ENCODE assay signal across 9 cellular contexts in the genomic region with DNA sequence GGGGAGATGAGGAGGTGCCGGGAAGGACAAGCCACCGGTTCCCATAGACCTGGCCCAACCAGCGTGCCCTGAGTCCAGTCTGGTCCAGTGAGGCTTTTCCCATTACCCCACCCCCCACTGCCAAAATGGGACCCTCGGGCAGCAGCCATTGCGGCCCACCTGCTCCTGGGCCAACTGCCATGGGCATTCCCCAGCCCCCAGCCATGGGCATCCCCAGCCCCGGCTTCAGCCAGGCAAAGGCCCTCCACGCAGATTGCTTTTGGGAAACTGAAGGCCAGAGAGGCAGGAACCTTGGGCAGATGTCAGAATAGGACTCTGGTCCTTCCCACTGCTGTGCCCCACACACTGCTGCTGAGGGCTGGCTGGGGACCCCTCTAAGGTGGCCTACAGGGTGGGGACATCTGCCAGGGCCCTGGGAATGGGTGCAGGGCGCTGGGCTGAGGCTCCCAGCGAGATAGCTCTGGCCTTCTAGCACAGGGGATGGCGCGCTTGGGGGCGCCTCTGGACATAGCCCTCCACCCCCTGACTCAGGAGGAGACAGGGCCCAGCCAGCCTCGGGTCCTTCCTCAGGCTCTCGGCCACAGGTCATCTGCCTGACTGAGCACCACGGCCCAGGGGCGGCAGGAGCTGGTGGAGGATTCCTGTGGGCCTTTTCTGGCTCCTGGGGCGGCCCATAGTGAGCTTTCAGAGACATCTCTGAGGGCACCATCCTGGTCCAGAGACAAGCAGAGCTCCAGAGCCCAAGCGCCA. TPM values are rescaled to one million over a fixed set of nuclear protein-coding genes. Genes with fewer than 3 reads are reported as not detected.
DNase-seq lines count a peak whose midpoint lies in the region; ATAC-seq, FAIRE-seq and TF ChIP-seq lines count a peak whose summit lies in the region.
"Had no signal": no experiment of that assay in that cellular context is flagged by ENCODE, and none has a peak within 500 bp of the region (broad histone marks: within the 10 kb centered on the region; RNA-seq: fewer than 3 reads in every experiment).

No MANE protein-coding gene starts in this region.

- no peak overlapping the region for H4K91ac ChIP-seq in H9 (ENCODE audit: insufficient read length, low read depth, low read length)

- no peak overlapping the region for H2AFZ ChIP-seq in H9 (ENCODE audit: low read length)

- peaks cover 3 to 5% of the 10 kb centered on the region in 2 experiments; a peak in 3 of 4 replicates for H3K4me1 Mint-ChIP-seq in H9
- H3K4me1 Mint-ChIP-seq in activated T-cell treated with anti-CD3 and anti-CD28 coated beads, Interleukin-2, amount 50 U/mL, for 72 hours (ENCODE audit: low read depth) = peaks cover 57% of the 10 kb centered on the region

- H3K79me2 ChIP-seq in H9 (ENCODE audit: insufficient read depth, low read length) = peaks cover 3% of the 10 kb centered on the region; the same call in 1 of the 2 replicates

- H3K23ac ChIP-seq in H9 (ENCODE audit: insufficient read length, low read depth, low read length) = no peak overlapping the region

- H2AK5ac ChIP-seq in H9 (ENCODE audit: insufficient read length, low read length) = no peak overlapping the region

- H3K4me3 ChIP-seq in kidney (ENCODE audit: low read length in 2 of 2) = no peak overlapping the region

- H3K56ac ChIP-seq in H9 (ENCODE audit: insufficient read length, low read depth, low read length) = no peak overlapping the region

- H3K9me3 Mint-ChIP-seq in H9 = no peaks in the 10 kb centered on the region
- no peaks in the 10 kb centered on the region for H3K9me3 Mint-ChIP-seq in activated T-cell treated with anti-CD3 and anti-CD28 coated beads, Interleukin-2, amount 50 U/mL, for 72 hours

- peak; percentile 31 for DNase-seq in H9
- DNase-seq in activated T-cell treated with anti-CD3 and anti-CD28 coated beads, Interleukin-2, amount 50 U/mL, for 72 hours = no peak
- peak; percentile 79 for DNase-seq in kidney
- peak; percentile 40 for DNase-seq in stimulated activated CD8-positive, alpha-beta memory T cell treated with anti-CD3 and anti-CD28 coated beads, Interleukin-4, amount 100 ng/mL, for 48 hours
- no peak for DNase-seq in NCI-H774 (lab: John Stamatoyannopoulos, UW)
- DNase-seq in NCI-H345 treated with DMSO at 0.1 percent for 48 hours (lab: John Stamatoyannopoulos, UW; ENCODE audit: unreplicated experiment) = no peak
- DNase-seq in kidney tubule cell (ENCODE audit: low spot score) = no peak

- TF ChIP-seq CTCF in H9 (conservative IDR thresholded peaks at IDR 0.05) (no peak), kidney (IDR thresholded peaks at IDR 0.05; ENCODE audit: borderline replicate concordance, extremely low read depth, insufficient read depth) (no peak)

- no peak overlapping the region for H2BK120ac ChIP-seq in H9 (ENCODE audit: low read depth, low read length, poor library complexity, severe bottlenecking)

- no peak overlapping the region for H3T11ph ChIP-seq in H9 (ENCODE audit: low read length)

- peaks cover 6% of the 10 kb centered on the region for H3K79me1 ChIP-seq in H9 (ENCODE audit: insufficient read depth, low read depth, low read length, poor library complexity, severe bottlenecking)

- intact Hi-C loops in kidney (cut with DNase I) = no loop called here

- H3K9me3 ChIP-seq in H9 (ENCODE audit: control insufficient read depth, low read depth, low read length) (no peaks in the 10 kb centered on the region), kidney (ENCODE audit: control insufficient read depth in 1 of 2, low read length in 2 of 2) (no peaks in the 10 kb centered on the region)

- no peak overlapping the region for H2BK15ac ChIP-seq in H9 (ENCODE audit: low read depth, low read length)

- H3K18ac ChIP-seq in H9 (ENCODE audit: insufficient read length, low read depth, low read length) = no peak overlapping the region

- no peak overlapping the region for H2BK12ac ChIP-seq in H9 (ENCODE audit: insufficient read length, low read depth, low read length)

- H4K8ac ChIP-seq in H9 (replicated peaks; ENCODE audit: insufficient read length, low read depth, low read length) = no peak overlapping the region

- no peak overlapping the region for H3K4me3 Mint-ChIP-seq in H9
- peak overlapping the region; percentile 95 to 96 for H3K4me3 Mint-ChIP-seq in activated T-cell treated with anti-CD3 and anti-CD28 coated beads, Interleukin-2, amount 50 U/mL, for 72 hours

- H3K9ac ChIP-seq in H9 (ENCODE audit: extremely low read depth, insufficient read length, low read length) (no peak overlapping the region), kidney (ENCODE audit: low read length in 2 of 2) (peak overlapping the region in 1 of 2 donors; percentile 97)

- no peak for ATAC-seq in activated T-cell treated with anti-CD3 and anti-CD28 coated beads, Interleukin-2, amount 50 U/mL, for 72 hours (replicated peaks in 1 of 2)
- no peak for ATAC-seq in HG03457 (IDR thresholded peaks at IDR 0.05; ENCODE audit: unreplicated experiment)

- H4K20me1 ChIP-seq in H9 (ENCODE audit: control insufficient read depth, insufficient read depth, insufficient read length) = no peaks in the 10 kb centered on the region

- H3K36me3 Mint-ChIP-seq in H9 (ENCODE audit: insufficient read depth in 1 of 3, low read depth in 3 of 3) = peaks cover 8 to 17% (median 14%) of the 10 kb centered on the region in 3 experiments; a peak in 5 of 7 replicates
- peaks cover 10 to 18% of the 10 kb centered on the region in 2 donors for H3K36me3 Mint-ChIP-seq in activated T-cell treated with anti-CD3 and anti-CD28 coated beads, Interleukin-2, amount 50 U/mL, for 72 hours (ENCODE audit: insufficient read depth in 2 of 2)

- H3K27ac Mint-ChIP-seq in H9 = 0 out of 7 replicates have a peak overlapping the region, but pooled peaks of 2 of the 3 experiments have one; percentile 34 to 87
- no peak overlapping the region for H3K27ac Mint-ChIP-seq in activated T-cell treated with anti-CD3 and anti-CD28 coated beads, Interleukin-2, amount 50 U/mL, for 72 hours

- no peak overlapping the region for H3K4ac ChIP-seq in H9 (ENCODE audit: low read depth, low read length)

- H3K36me3 ChIP-seq in kidney (ENCODE audit: control insufficient read depth in 1 of 2, insufficient read depth in 2 of 2, low read length in 2 of 2) = peaks cover 7 to 24% of the 10 kb centered on the region in 2 donors

- FAIRE-seq in kidney (lab: Jason Lieb, UNC) = no peak
- FAIRE-seq: TTC549 had no signal

- H4K5ac ChIP-seq in H9 (ENCODE audit: insufficient read length, low read depth, low read length) = no peak overlapping the region

- H3K4me2 ChIP-seq in H9 (ENCODE audit: insufficient read depth, insufficient read length, low read length) = no peak overlapping the region

- H3K27ac ChIP-seq in H9 (ENCODE audit: insufficient read length, low read depth, low read length) (no peak overlapping the region), kidney (ENCODE audit: low read depth in 2 of 2, low read length in 2 of 2) (peak overlapping the region; percentile 97)

- no peaks in the 10 kb centered on the region for H3K27me3 ChIP-seq in H9 (ENCODE audit: insufficient read depth, low read length)

- no CpG with 5 or more reads among the region's 18 CpGs for WGBS in H9 (ENCODE audit: extremely low coverage, insufficient read length, low lambda C conversion rate)

- H3K4me1 ChIP-seq in H9 (ENCODE audit: insufficient read depth, low read length) = no peaks in the 10 kb centered on the region; the same call in 1 of the 2 replicates
- peaks cover 53 to 63% of the 10 kb centered on the region in 2 donors for H3K4me1 ChIP-seq in kidney (ENCODE audit: control insufficient read depth in 1 of 2, insufficient read depth in 1 of 2, low read depth in 1 of 2, low read length in 2 of 2)

- H3K23me2 ChIP-seq in H9 (ENCODE audit: insufficient read length, low read depth, low read length, poor library complexity, severe bottlenecking) = no peaks in the 10 kb centered on the region

- H2BK20ac ChIP-seq in H9 (ENCODE audit: low read depth, low read length, poor library complexity, severe bottlenecking) = no peak overlapping the region

- peaks cover 8% of the 10 kb centered on the region for H3K27me3 Mint-ChIP-seq in H9 (ENCODE audit: low read depth)
- no peaks in the 10 kb centered on the region for H3K27me3 Mint-ChIP-seq in activated T-cell treated with anti-CD3 and anti-CD28 coated beads, Interleukin-2, amount 50 U/mL, for 72 hours (ENCODE audit: low read depth)

- no peak overlapping the region; the same call in 1 of the 2 replicates for H3K14ac ChIP-seq in H9 (ENCODE audit: insufficient read depth, low read length)

- no peak overlapping the region for H2BK5ac ChIP-seq in H9 (ENCODE audit: insufficient read length, low read length)

RNA-seq across cellular contexts. Expression of a gene that starts 4.9 kb away (rescaled TPM):
- total RNA-seq in H9 (2021) = 43.4 and 45.1 TPM in 2 replicates
- 100 to 1,000 TPM; 209 to 236 TPM for total RNA-seq in activated T-cell treated with anti-CD3 and anti-CD28 coated beads, Interleukin-2, amount 50 U/mL, for 72 hours
- total RNA-seq in kidney = 107 TPM
- polyA plus RNA-seq in kidney (ENCODE audit: insufficient read depth, low read depth, low replicate concordance) = 96.5 TPM

RNA-seq across cellular contexts. Expression of a gene that starts 47.0 kb away (rescaled TPM):
- total RNA-seq in H9 (2021) = 34.7 and 37.9 TPM in 2 replicates
- 10 to 100 TPM; 24.4 to 33.2 TPM for total RNA-seq in activated T-cell treated with anti-CD3 and anti-CD28 coated beads, Interleukin-2, amount 50 U/mL, for 72 hours
- total RNA-seq in kidney = 54.0 TPM
- polyA plus RNA-seq in kidney (ENCODE audit: insufficient read depth, low read depth, low replicate concordance) = 37.3 TPM

RNA-seq across cellular contexts. Expression of a gene that starts 47.1 kb away (rescaled TPM):
- total RNA-seq in H9 (2021) (0.11 and 0.20 TPM in 2 replicates), kidney (0.16 TPM)
- 1 to 10 TPM in 1 of 2 donors, under 1 TPM in 1; 0.36 to 1.1 TPM for total RNA-seq in activated T-cell treated with anti-CD3 and anti-CD28 coated beads, Interleukin-2, amount 50 U/mL, for 72 hours
- polyA plus RNA-seq in kidney (ENCODE audit: insufficient read depth, low read depth, low replicate concordance) = not detected

RNA-seq across cellular contexts. Expression of a gene that starts 47.2 kb away (rescaled TPM):
- total RNA-seq in H9 (2021) = 19.2 and 20.6 TPM in 2 replicates
- 10 to 100 TPM; 11.7 to 13.6 TPM for total RNA-seq in activated T-cell treated with anti-CD3 and anti-CD28 coated beads, Interleukin-2, amount 50 U/mL, for 72 hours
- 28.4 TPM for total RNA-seq in kidney
- 27.2 TPM for polyA plus RNA-seq in kidney (ENCODE audit: insufficient read depth, low read depth, low replicate concordance)

Comparison
In these comparisons a context has a peak if more than half of its experiments do, and no peak if none do; other contexts are left out.
1. DNase-seq: peak in H9 (single experiment), kidney (single experiment) and stimulated activated CD8-positive, alpha-beta memory T cell treated with anti-CD3 and anti-CD28 coated beads, Interleukin-4, amount 100 ng/mL, for 48 hours (single experiment); none in activated T-cell treated with anti-CD3 and anti-CD28 coated beads, Interleukin-2, amount 50 U/mL, for 72 hours (0 of 2), NCI-H774 (single experiment), NCI-H345 treated with DMSO at 0.1 percent for 48 hours (single experiment) and kidney tubule cell (single experiment).
2. H3K4me3 Mint-ChIP-seq: peak in activated T-cell treated with anti-CD3 and anti-CD28 coated beads, Interleukin-2, amount 50 U/mL, for 72 hours (2 of 2); none in H9 (0 of 2).